In genomic region chr2:219112651-219113338, GRCh38 we compare ENCODE assay signal across 17 cellular contexts. TPM values are rescaled to one million over a fixed set of nuclear protein-coding genes. Genes with fewer than 3 reads are reported as not detected.
A peak's percentile ranks its signal among the peaks of the same experiment; 100 is the strongest.
DNase-seq lines count a peak whose midpoint lies in the region; ATAC-seq and TF ChIP-seq lines count a peak whose summit lies in the region.
"Had no signal": no experiment of that assay in that cellular context is flagged by ENCODE, and none has a peak within 500 bp of the region (broad histone marks: within the 10 kb centered on the region; RNA-seq: fewer than 3 reads in every experiment).

No MANE protein-coding gene starts in this region.

- H3K9me3 Mint-ChIP-seq in activated T-cell treated with anti-CD3 and anti-CD28 coated beads, Interleukin-2, amount 50 U/mL, for 4 hours: no peaks in the 10 kb centered on the region
- no peaks in the 10 kb centered on the region for H3K9me3 Mint-ChIP-seq in Caco-2 (ENCODE audit: unreplicated experiment)
- no peaks in the 10 kb centered on the region for H3K9me3 Mint-ChIP-seq in stimulated activated effector memory CD8-positive, alpha-beta T cell treated with anti-CD3 and anti-CD28 coated beads, Interleukin-12 subunit alpha, Interleukin-12 subunit beta, amount 100 ng/mL, for 72 hours
- H3K9me3 Mint-ChIP-seq: CD8-positive, alpha-beta memory T cell; GM23338 had no signal

- peaks cover 59% of the 10 kb centered on the region for H3K4me1 ChIP-seq in Caco-2

- BruUV-seq in Caco-2 (replicated peaks; lab: Mats Ljungman, UMichigan): no TSS peak

- intact Hi-C loops in Caco-2 (cut with micrococcal nuclease; ENCODE audit: unreplicated experiment): no loop called here
- intact Hi-C loops in left colon (cut with DNase I, micrococcal nuclease): no loop called here

- no peak overlapping the region for H3K4me3 ChIP-seq in Caco-2 (ENCODE audit: low read depth, low read length)
- H3K4me3 ChIP-seq: BLaER1 treated with 17β-estradiol and CSF1 and Interleukin-3, amounts not matched to agents 10 nM and 100 nM; GM23338; K562; Peyer's patch had no signal

- TF ChIP-seq CTCF in Caco-2 (IDR thresholded peaks at IDR 0.05; ENCODE audit: insufficient read depth in 1 of 2, low read depth in 1 of 2, low read length in 1 of 2, severe bottlenecking in 1 of 2, unreplicated experiment in 1 of 2): no peak

- POLR2A ChIA-PET in Caco-2 (lab: Charles Lee): no interaction called here

- H3K27ac Mint-ChIP-seq in Caco-2 (ENCODE audit: unreplicated experiment): peak overlapping the region; percentile 64
- H3K27ac Mint-ChIP-seq in stimulated activated effector memory CD8-positive, alpha-beta T cell treated with anti-CD3 and anti-CD28 coated beads, Interleukin-12 subunit alpha, Interleukin-12 subunit beta, amount 100 ng/mL, for 72 hours: no peak overlapping the region
- H3K27ac Mint-ChIP-seq: CD8-positive, alpha-beta memory T cell; GM23338 had no signal

- no peaks in the 10 kb centered on the region for H3K27me3 Mint-ChIP-seq in activated T-cell treated with anti-CD3 and anti-CD28 coated beads, Interleukin-2, amount 50 U/mL, for 4 hours (ENCODE audit: low read depth)
- no peaks in the 10 kb centered on the region for H3K27me3 Mint-ChIP-seq in Caco-2 (ENCODE audit: insufficient read depth, unreplicated experiment)
- H3K27me3 Mint-ChIP-seq: CD8-positive, alpha-beta memory T cell had no signal

- H3K9me3 ChIP-seq in Caco-2: no peaks in the 10 kb centered on the region
- H3K9me3 ChIP-seq: BLaER1 treated with 17β-estradiol and CSF1 and Interleukin-3, amounts not matched to agents 10 nM and 100 nM; Peyer's patch had no signal

- CTCF ChIA-PET in Caco-2 (lab: Charles Lee): interaction anchor here (0.6 to 2.4 kb wide), 4 partner anchors 9 to 275 kb away, joined by 3 to 20 read pairs (median 10); partner anchors contain the start of gene IHH

- H3K36me3 Mint-ChIP-seq in activated T-cell treated with anti-CD3 and anti-CD28 coated beads, Interleukin-2, amount 50 U/mL, for 4 hours (ENCODE audit: insufficient read depth): peaks cover 6% of the 10 kb centered on the region
- no peaks in the 10 kb centered on the region for H3K36me3 Mint-ChIP-seq in Caco-2 (ENCODE audit: insufficient read depth, unreplicated experiment)
- peaks cover 7% of the 10 kb centered on the region for H3K36me3 Mint-ChIP-seq in stimulated activated effector memory CD8-positive, alpha-beta T cell treated with anti-CD3 and anti-CD28 coated beads, Interleukin-12 subunit alpha, Interleukin-12 subunit beta, amount 100 ng/mL, for 72 hours

- no peak overlapping the region for H3K4me3 Mint-ChIP-seq in activated T-cell treated with anti-CD3 and anti-CD28 coated beads, Interleukin-2, amount 50 U/mL, for 4 hours
- no peak overlapping the region for H3K4me3 Mint-ChIP-seq in Caco-2 (ENCODE audit: unreplicated experiment)
- H3K4me3 Mint-ChIP-seq in stimulated activated effector memory CD8-positive, alpha-beta T cell treated with anti-CD3 and anti-CD28 coated beads, Interleukin-12 subunit alpha, Interleukin-12 subunit beta, amount 100 ng/mL, for 72 hours: no peak overlapping the region
- H3K4me3 Mint-ChIP-seq: CD8-positive, alpha-beta memory T cell; GM23338 had no signal

- no peaks in the 10 kb centered on the region for H3K27me3 ChIP-seq in Caco-2 (replicated peaks; ENCODE audit: control insufficient read depth, insufficient read depth, low read length)
- H3K27me3 ChIP-seq: BLaER1 treated with 17β-estradiol and CSF1 and Interleukin-3, amounts not matched to agents 10 nM and 100 nM; Peyer's patch had no signal

- ATAC-seq in activated T-cell treated with anti-CD3 and anti-CD28 coated beads, Interleukin-2, amount 50 U/mL, for 4 hours: peak; percentile 41 to 55
- ATAC-seq in left colon (peak; percentile 49), HG03432 (IDR thresholded peaks at IDR 0.05; ENCODE audit: unreplicated experiment) (no peak)
- peak; percentile 82 for ATAC-seq in stimulated activated effector memory CD8-positive, alpha-beta T cell treated with anti-CD3 and anti-CD28 coated beads, Interleukin-12 subunit alpha, Interleukin-12 subunit beta, amount 100 ng/mL, for 72 hours
- ATAC-seq: GM23338, K562 had no signal

- H3K4me1 Mint-ChIP-seq in activated T-cell treated with anti-CD3 and anti-CD28 coated beads, Interleukin-2, amount 50 U/mL, for 4 hours (ENCODE audit: low read depth): peaks cover 18% of the 10 kb centered on the region
- H3K4me1 Mint-ChIP-seq in Caco-2 (ENCODE audit: low read depth, unreplicated experiment): peaks cover 49% of the 10 kb centered on the region
- peaks cover 25% of the 10 kb centered on the region for H3K4me1 Mint-ChIP-seq in stimulated activated effector memory CD8-positive, alpha-beta T cell treated with anti-CD3 and anti-CD28 coated beads, Interleukin-12 subunit alpha, Interleukin-12 subunit beta, amount 100 ng/mL, for 72 hours

- DNase-seq in activated T-cell treated with anti-CD3 and anti-CD28 coated beads, Interleukin-2, amount 50 U/mL, for 4 hours: no peak
- DNase-seq in activated T-cell treated with anti-CD3 and anti-CD28 coated beads, Interleukin-2, amount 50 U/mL, for 48 hours: no peak
- no peak for DNase-seq in Caco-2
- no peak for DNase-seq in left colon
- no peak for DNase-seq in stimulated activated effector memory CD8-positive, alpha-beta T cell treated with anti-CD3 and anti-CD28 coated beads, Interleukin-12 subunit alpha, Interleukin-12 subunit beta, amount 100 ng/mL, for 72 hours (ENCODE audit: low spot score in 2 of 2)
- no peak for DNase-seq in UCSD-AML1 (lab: John Stamatoyannopoulos, UW; ENCODE audit: unreplicated experiment)
- DNase-seq: CD8-positive, alpha-beta memory T cell; HCEC 1CT; MV-4-11; NCI-H1694 treated with DMSO at 0.1 percent for 48 hours; NK-92 treated with Interleukin-12 subunit alpha and Interleukin-12 subunit beta, amount 100 ng/mL, for 24 hours; Peyer's patch had no signal

- no peaks in the 10 kb centered on the region for H3K36me3 ChIP-seq in Caco-2 (ENCODE audit: control insufficient read depth, insufficient read depth, low read length)
- H3K36me3 ChIP-seq: BLaER1 treated with 17β-estradiol and CSF1 and Interleukin-3, amounts not matched to agents 10 nM and 100 nM had no signal

RNA-seq across cellular contexts. Expression of gene NHEJ1, which starts 47.8 kb away (rescaled TPM):
- 10 to 100 TPM; 26.5 to 33.3 (median 30.1) TPM for total RNA-seq in activated T-cell treated with anti-CD3 and anti-CD28 coated beads, Interleukin-2, amount 50 U/mL, for 4 hours
- total RNA-seq in Caco-2 (2022) (28.5 and 29.6 TPM in 2 replicates), left colon (10 to 100 TPM; 45.4 to 56.1 TPM)

RNA-seq across cellular contexts. Expression of gene IHH, which starts 52.1 kb away (rescaled TPM):
- under 1 TPM in 1 of 3 donors, not detected in 2; 0.28 TPM for total RNA-seq in activated T-cell treated with anti-CD3 and anti-CD28 coated beads, Interleukin-2, amount 50 U/mL, for 4 hours
- total RNA-seq in Caco-2 (2022): 19.0 and 22.6 TPM in 2 replicates
- total RNA-seq in left colon: 10 to 100 TPM; 72.7 to 85.5 TPM
- total RNA-seq: CD8-positive, alpha-beta memory T cell; GM23338; NCI-H460 had no signal

RNA-seq across cellular contexts. Expression of gene SLC23A3, which starts 57.0 kb away (rescaled TPM):
- total RNA-seq in activated T-cell treated with anti-CD3 and anti-CD28 coated beads, Interleukin-2, amount 50 U/mL, for 4 hours: under 1 TPM; 0.71 to 0.89 (median 0.84) TPM
- total RNA-seq in Caco-2 (2022) (6.5 and 7.1 TPM in 2 replicates), left colon (1 to 10 TPM; 5.1 to 6.1 TPM)

Comparison
In these comparisons a context has a peak if more than half of its experiments do, and no peak if none do; other contexts are left out.
1. RNA of gene IHH, which starts 52.1 kb away (total RNA-seq): 72.7 to 85.5 TPM in left colon and 19.0 to 22.6 TPM in Caco-2; 0.28 TPM in activated T-cell treated with anti-CD3 and anti-CD28 coated beads, Interleukin-2, amount 50 U/mL, for 4 hours; every median in the first group is over 10 times any median in the second.